In genomic region chr9:127822108-127822507, GRCh38 we compare ENCODE assay signal across 21 cellular contexts. TPM values are rescaled to one million over a fixed set of nuclear protein-coding genes. Genes with fewer than 3 reads are reported as not detected.
"Had no signal": no experiment of that assay in that cellular context is flagged by ENCODE, and none has a peak within 500 bp of the region (broad histone marks: within the 10 kb centered on the region; RNA-seq: fewer than 3 reads in every experiment).

No MANE protein-coding gene starts in this region.

- H3K27ac ChIP-seq: dorsolateral prefrontal cortex, pancreas, right lobe of liver, transverse colon had no signal

- H3K27ac Mint-ChIP-seq: progenitor cell of endocrine pancreas; stimulated activated effector memory CD8-positive, alpha-beta T cell treated with anti-CD3 and anti-CD28 coated beads, Interleukin-12 subunit alpha, Interleukin-12 subunit beta, amount 100 ng/mL, for 72 hours had no signal

- H3K27me3 Mint-ChIP-seq: naive thymus-derived CD4-positive, alpha-beta T cell; stimulated activated naive CD8-positive, alpha-beta T cell treated with anti-CD3 and anti-CD28 coated beads, Interleukin-15, amount 100 ng/mL, for 72 hours had no signal

- H3K4me3 ChIP-seq: dorsolateral prefrontal cortex, heart right ventricle, pancreas, right lobe of liver, testis, transverse colon had no signal

- H3K4me3 Mint-ChIP-seq: naive thymus-derived CD4-positive, alpha-beta T cell; neural crest cell; stimulated activated effector memory CD8-positive, alpha-beta T cell treated with anti-CD3 and anti-CD28 coated beads, Interleukin-12 subunit alpha, Interleukin-12 subunit beta, amount 100 ng/mL, for 72 hours; stimulated activated naive CD8-positive, alpha-beta T cell treated with anti-CD3 and anti-CD28 coated beads, Interleukin-15, amount 100 ng/mL, for 72 hours had no signal

- ATAC-seq: esophagus mucosa; heart right ventricle; left lobe of liver; naive thymus-derived CD4-positive, alpha-beta T cell; pancreas; right lobe of liver; stimulated activated effector memory CD8-positive, alpha-beta T cell treated with anti-CD3 and anti-CD28 coated beads, Interleukin-12 subunit alpha, Interleukin-12 subunit beta, amount 100 ng/mL, for 72 hours; stimulated activated naive CD8-positive, alpha-beta T cell treated with anti-CD3 and anti-CD28 coated beads, Interleukin-15, amount 100 ng/mL, for 72 hours had no signal

- H3K4me1 ChIP-seq: pancreas had no signal

- H3K27me3 ChIP-seq: dorsolateral prefrontal cortex, heart right ventricle, pancreas, right lobe of liver, testis had no signal

- H3K9me3 ChIP-seq: heart right ventricle, pancreas, right lobe of liver, testis, transverse colon had no signal

- H3K9me3 Mint-ChIP-seq: naive thymus-derived CD4-positive, alpha-beta T cell; neural crest cell; stimulated activated effector memory CD8-positive, alpha-beta T cell treated with anti-CD3 and anti-CD28 coated beads, Interleukin-12 subunit alpha, Interleukin-12 subunit beta, amount 100 ng/mL, for 72 hours; stimulated activated naive CD8-positive, alpha-beta T cell treated with anti-CD3 and anti-CD28 coated beads, Interleukin-15, amount 100 ng/mL, for 72 hours had no signal

- H3K36me3 ChIP-seq: transverse colon had no signal

- DNase-seq: cortex of kidney; dorsolateral prefrontal cortex; effector CD8-positive, alpha-beta T cell; heart right ventricle; islet precursor cell; mammary epithelial cell; naive thymus-derived CD4-positive, alpha-beta T cell; pancreas; retina; right lobe of liver; stimulated activated CD4-positive, alpha-beta T cell treated with anti-CD3 and anti-CD28 coated beads, Interleukin-4, amount 100 ng/mL, for 1 hour; stimulated activated CD8-positive, alpha-beta memory T cell treated with anti-CD3 and anti-CD28 coated beads, Interleukin-4, amount 100 ng/mL, for 48 hours; stimulated activated naive CD8-positive, alpha-beta T cell treated with anti-CD3 and anti-CD28 coated beads, Interleukin-15, amount 100 ng/mL, for 72 hours; testis; transverse colon had no signal

RNA-seq across cellular contexts. Expression of gene SH2D3C, which starts 43.6 kb away (rescaled TPM):
- total RNA-seq: fibroblast of lung had no signal
